14 cellular contexts compared by ENCODE assay signal in the genomic region with DNA sequence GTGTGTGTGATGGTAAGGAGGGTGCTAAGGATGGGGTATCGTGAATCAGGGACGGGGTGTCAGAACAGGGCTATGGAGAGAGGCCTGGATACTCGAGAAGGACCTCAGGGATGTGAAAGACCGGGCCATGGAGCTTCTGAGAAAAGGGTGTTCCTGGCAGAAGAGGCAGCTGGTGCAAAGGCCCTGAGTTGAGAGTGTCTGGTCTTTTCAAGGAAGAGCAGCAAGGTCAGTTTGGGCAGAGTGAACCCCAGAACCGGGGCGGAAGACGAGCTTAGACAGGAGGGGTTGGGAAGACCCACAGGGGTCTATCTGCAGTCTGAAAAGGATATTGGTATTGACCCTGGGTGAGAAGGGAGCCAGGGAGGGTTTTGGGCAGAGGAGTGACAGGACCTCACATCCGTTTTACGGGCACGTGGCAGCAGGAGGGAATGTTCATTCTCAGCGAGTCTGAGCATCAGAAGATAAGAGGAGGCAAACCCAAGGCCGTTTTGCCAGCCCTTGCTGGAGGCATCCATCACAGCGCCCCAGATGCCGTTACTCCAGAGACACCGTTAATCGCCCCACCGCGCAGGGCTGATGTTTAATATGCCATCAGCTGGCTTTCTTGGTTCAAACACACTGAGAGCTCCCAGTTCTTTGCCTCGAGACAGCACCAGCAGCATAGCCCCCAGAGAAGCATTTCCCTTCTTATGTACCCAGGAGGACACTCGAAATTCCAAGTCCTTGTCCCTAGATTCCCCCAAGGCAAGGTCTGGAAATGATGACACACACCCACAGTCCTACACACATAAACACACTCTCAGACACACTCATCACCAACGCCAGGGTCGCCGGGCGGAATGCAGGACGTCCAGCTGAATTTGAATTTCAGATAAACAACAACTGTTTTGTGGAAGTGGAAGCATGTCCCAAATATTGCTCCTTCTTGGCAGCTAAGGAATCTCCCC. TPM values are rescaled to one million over a fixed set of nuclear protein-coding genes. Genes with fewer than 3 reads are reported as not detected.
DNase-seq lines count a peak whose midpoint lies in the region; FAIRE-seq and TF ChIP-seq lines count a peak whose summit lies in the region.
"Had no signal": no experiment of that assay in that cellular context is flagged by ENCODE, and none has a peak within 500 bp of the region (broad histone marks: within the 10 kb centered on the region; RNA-seq: fewer than 3 reads in every experiment).

No MANE protein-coding gene starts in this region.

- H3K79me2 ChIP-seq in H9 (ENCODE audit: insufficient read depth, low read length) (no peaks in the 10 kb centered on the region), smooth muscle cell (ENCODE audit: low read depth) (no peaks in the 10 kb centered on the region)

- peak overlapping the region in 2 of 3 experiments; percentile 14 to 15; a peak in 1 of 7 replicates for H3K27ac Mint-ChIP-seq in H9

- H3K27me3 ChIP-seq in H9 (ENCODE audit: insufficient read depth, low read length) (no peaks in the 10 kb centered on the region), adrenal gland (no peaks in the 10 kb centered on the region), smooth muscle cell (ENCODE audit: low read depth) (peaks cover 12% of the 10 kb centered on the region)

- H3K9ac ChIP-seq in H9 (ENCODE audit: extremely low read depth, insufficient read length, low read length) (no peak overlapping the region), smooth muscle cell (ENCODE audit: low read depth) (peak overlapping the region; percentile 85)

- H3K4me2 ChIP-seq in H9 (ENCODE audit: insufficient read depth, insufficient read length, low read length) (no peak overlapping the region), smooth muscle cell (peak overlapping the region; percentile 74)

- no peak overlapping the region for H3K4ac ChIP-seq in H9 (ENCODE audit: low read depth, low read length)

- H3K9me3 Mint-ChIP-seq in H9 = no peaks in the 10 kb centered on the region

- no peak overlapping the region for H4K5ac ChIP-seq in H9 (ENCODE audit: insufficient read length, low read depth, low read length)

- H2AFZ ChIP-seq in H9 (ENCODE audit: low read length) (no peak overlapping the region), smooth muscle cell (ENCODE audit: low read depth) (no peak overlapping the region)

- H4K20me1 ChIP-seq in H9 (ENCODE audit: control insufficient read depth, insufficient read depth, insufficient read length) = no peaks in the 10 kb centered on the region
- no peaks in the 10 kb centered on the region for H4K20me1 ChIP-seq in smooth muscle cell (ENCODE audit: low read depth)

- no peaks in the 10 kb centered on the region for H3K36me3 ChIP-seq in adrenal gland (replicated peaks in 1 of 2)
- H3K36me3 ChIP-seq in smooth muscle cell (ENCODE audit: low read depth) = no peaks in the 10 kb centered on the region
- H3K36me3 ChIP-seq: HAP-1 had no signal

- no peak overlapping the region for H2BK15ac ChIP-seq in H9 (ENCODE audit: low read depth, low read length)

- no peak overlapping the region for H4K8ac ChIP-seq in H9 (replicated peaks; ENCODE audit: insufficient read length, low read depth, low read length)

- H3K27me3 Mint-ChIP-seq in H9 (ENCODE audit: low read depth) = peaks cover 20% of the 10 kb centered on the region

- peaks cover 12% of the 10 kb centered on the region for H3F3A ChIP-seq in smooth muscle cell (ENCODE audit: low read depth)

- WGBS in H9 (ENCODE audit: extremely low coverage, insufficient read length, low lambda C conversion rate) = no CpG with 5 or more reads among the region's 25 CpGs
- WGBS in adrenal gland, 4 donors = 27 to 35% (median 34%) methylated on average over 20 to 25 of the region's 25 CpGs
- 49% methylated on average over 25 of the region's 25 CpGs for WGBS in smooth muscle cell (ENCODE audit: low lambda C conversion rate)

- H3K4me3 ChIP-seq in adrenal gland (no peak overlapping the region), smooth muscle cell (no peak overlapping the region)
- H3K4me3 ChIP-seq: HAP-1 had no signal

- no peak overlapping the region for H4K91ac ChIP-seq in H9 (ENCODE audit: insufficient read length, low read depth, low read length)

- no peak overlapping the region for H2AK5ac ChIP-seq in H9 (ENCODE audit: insufficient read length, low read length)

- H3K23me2 ChIP-seq in H9 (ENCODE audit: insufficient read length, low read depth, low read length, poor library complexity, severe bottlenecking) = no peaks in the 10 kb centered on the region

- no peak overlapping the region for H2BK120ac ChIP-seq in H9 (ENCODE audit: low read depth, low read length, poor library complexity, severe bottlenecking)

- intact Hi-C loops in adrenal gland (cut with DNase I) = no loop called here

- no peaks in the 10 kb centered on the region for H3K79me1 ChIP-seq in H9 (ENCODE audit: insufficient read depth, low read depth, low read length, poor library complexity, severe bottlenecking)

- H3K4me1 Mint-ChIP-seq in H9 = peaks cover 11 to 15% of the 10 kb centered on the region in 2 experiments

- H3K27ac ChIP-seq in H9 (ENCODE audit: insufficient read length, low read depth, low read length) = no peak overlapping the region
- peak overlapping the region; percentile 6 to 94 (median 43) for H3K27ac ChIP-seq in adrenal gland
- H3K27ac ChIP-seq in smooth muscle cell (ENCODE audit: low read depth) = peak overlapping the region; percentile 94

- H2BK20ac ChIP-seq in H9 (ENCODE audit: low read depth, low read length, poor library complexity, severe bottlenecking) = no peak overlapping the region

- no peak overlapping the region for H3K14ac ChIP-seq in H9 (ENCODE audit: insufficient read depth, low read length)

- H3K36me3 Mint-ChIP-seq in H9 (ENCODE audit: insufficient read depth in 1 of 3, low read depth in 3 of 3) = no peaks in the 10 kb centered on the region

- peak in 1 of 2 donors; percentile 22 for TF ChIP-seq POLR2A in adrenal gland (IDR thresholded peaks at IDR 0.05)

- H3T11ph ChIP-seq in H9 (ENCODE audit: low read length) = no peak overlapping the region

- TF ChIP-seq CTCF in H9 (conservative IDR thresholded peaks at IDR 0.05) (no peak), adrenal gland (IDR thresholded peaks at IDR 0.05) (no peak), smooth muscle cell (IDR thresholded peaks at IDR 0.05; ENCODE audit: borderline replicate concordance, insufficient read depth, poor library complexity, severe bottlenecking) (no peak)

- H2BK12ac ChIP-seq in H9 (ENCODE audit: insufficient read length, low read depth, low read length) = no peak overlapping the region

- FAIRE-seq in GM19239 (lab: Jason Lieb, UNC) = no peak

- H3K9me3 ChIP-seq in H9 (ENCODE audit: control insufficient read depth, low read depth, low read length) (no peaks in the 10 kb centered on the region), adrenal gland (replicated peaks in 1 of 3) (no peaks in the 10 kb centered on the region), smooth muscle cell (replicated peaks; ENCODE audit: low read depth) (no peaks in the 10 kb centered on the region)
- H3K9me3 ChIP-seq: HAP-1 had no signal

- no peak overlapping the region for H3K23ac ChIP-seq in H9 (ENCODE audit: insufficient read length, low read depth, low read length)

- no peak overlapping the region for H3K18ac ChIP-seq in H9 (ENCODE audit: insufficient read length, low read depth, low read length)

- H3K4me3 Mint-ChIP-seq in H9 = no peak overlapping the region; a peak in 1 of 5 replicates

- no peak overlapping the region for H3K56ac ChIP-seq in H9 (ENCODE audit: insufficient read length, low read depth, low read length)

- H2BK5ac ChIP-seq in H9 (ENCODE audit: insufficient read length, low read length) = no peak overlapping the region

- DNase-seq in H9 = no peak
- peak; percentile 45 to 81 (median 73) for DNase-seq in adrenal gland
- peak; percentile 45 for DNase-seq in iris pigment epithelial cell (ENCODE audit: low read depth)
- DNase-seq in smooth muscle cell (lab: John Stamatoyannopoulos, UW; ENCODE audit: unreplicated experiment) = no peak
- DNase-seq in GM19239 (ENCODE audit: insufficient read length, low spot score) = no peak
- DNase-seq in SW480 (ENCODE audit: low spot score) = no peak
- no peak for DNase-seq in NCI-H2107 (lab: John Stamatoyannopoulos, UW)
- DNase-seq in Kasumi-1 (lab: John Stamatoyannopoulos, UW) = no peak
- DNase-seq: activated T-cell treated with anti-CD3 and anti-CD28 coated beads for 4 hours, cerebellar nuclear complex, DND-41, MV-4-11, NCI-H748 treated with DMSO at 0.1 percent for 48 hours had no signal

- H3K4me1 ChIP-seq in H9 (ENCODE audit: insufficient read depth, low read length) (peaks cover 2% of the 10 kb centered on the region; the same call in 1 of the 2 replicates), adrenal gland (replicated peaks in 1 of 2) (peaks cover 48 to 63% of the 10 kb centered on the region in 2 donors), smooth muscle cell (ENCODE audit: low read depth) (peaks cover 26% of the 10 kb centered on the region)
- H3K4me1 ChIP-seq: HAP-1 had no signal

RNA-seq across cellular contexts. Expression of a gene that starts 41.4 kb away (rescaled TPM):
- total RNA-seq in H9 (2021) (16.7 and 19.0 TPM in 2 replicates), adrenal gland (10 to 100 TPM; 10.3 to 59.5 (median 21.0) TPM), smooth muscle cell (16.5 and 31.2 TPM in 2 replicates)
- polyA plus RNA-seq in adrenal gland (1 to 10 TPM; 5.5 to 8.1 (median 7.6) TPM), smooth muscle cell (13.0 and 14.4 TPM in 2 replicates)

Comparison
In these comparisons a context has a peak if more than half of its experiments do, and no peak if none do; other contexts are left out.
1. DNase-seq: peak in adrenal gland (7 of 7) and iris pigment epithelial cell (single experiment); none in H9 (single experiment), smooth muscle cell (single experiment), GM19239 (single experiment), SW480 (single experiment), NCI-H2107 (single experiment) and Kasumi-1 (0 of 2).